Comparison of ENCODE assay signal across 24 cellular contexts in the genomic region with DNA sequence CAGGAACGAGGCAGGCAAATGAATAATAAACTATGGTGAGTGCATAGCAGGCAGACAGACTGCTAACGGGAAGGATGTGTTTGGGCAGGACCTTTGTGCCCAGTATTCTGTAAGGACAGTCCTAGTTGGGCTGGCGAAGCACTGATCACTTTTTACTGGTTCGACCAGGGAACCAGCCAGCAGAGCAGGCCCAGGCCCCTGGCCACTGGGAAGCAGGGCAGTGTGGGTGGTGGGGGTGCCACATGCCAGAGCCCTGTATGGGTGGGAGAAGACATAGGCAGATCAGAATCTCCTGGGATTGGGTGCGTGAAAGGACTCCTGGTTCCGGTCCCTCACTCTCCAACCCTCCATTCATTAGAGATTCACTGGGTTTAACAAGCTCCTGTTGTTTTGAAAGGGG. TPM values are rescaled to one million over a fixed set of nuclear protein-coding genes. Genes with fewer than 3 reads are reported as not detected.
DNase-seq lines count a peak whose midpoint lies in the region; ATAC-seq, FAIRE-seq and TF ChIP-seq lines count a peak whose summit lies in the region.
"Had no signal": no experiment of that assay in that cellular context is flagged by ENCODE, and none has a peak within 500 bp of the region (broad histone marks: within the 10 kb centered on the region; RNA-seq: fewer than 3 reads in every experiment).

No MANE protein-coding gene starts in this region.

- peaks cover 25% of the 10 kb centered on the region for H3K4me1 Mint-ChIP-seq in T-helper 17 cell
- peaks cover 28% of the 10 kb centered on the region for H3K4me1 Mint-ChIP-seq in endodermal cell

- 95 to 97% methylated on average over 2 to 6 of the region's 6 CpGs for WGBS in endodermal cell (ENCODE audit: insufficient coverage in 1 of 2, insufficient read length in 1 of 2), 2 experiments
- WGBS in aorta, 2 donors = 94 to 97% methylated on average over 6 of the region's 6 CpGs
- 94 to 95% (median 94%) methylated on average over 6 of the region's 6 CpGs for WGBS in small intestine, 3 donors

- peaks cover 11% of the 10 kb centered on the region for H3K4me1 ChIP-seq in endodermal cell (ENCODE audit: control insufficient read depth, insufficient read depth, low read length)
- peaks cover 23% of the 10 kb centered on the region for H3K4me1 ChIP-seq in osteoblast (ENCODE audit: insufficient read depth, low read length)
- H3K4me1 ChIP-seq in aorta (ENCODE audit: control insufficient read depth in 1 of 2, insufficient read depth in 2 of 2, low read length in 2 of 2) = no peaks in the 10 kb centered on the region
- peaks cover 3 to 11% of the 10 kb centered on the region in 2 donors for H3K4me1 ChIP-seq in small intestine (ENCODE audit: control insufficient read depth in 2 of 2, insufficient read depth in 1 of 2, low read depth in 1 of 2, low read length in 1 of 2)

- no peak overlapping the region for H3K9ac ChIP-seq in endodermal cell (ENCODE audit: extremely low read depth, low read length, poor library complexity, severe bottlenecking)
- H3K9ac ChIP-seq: parathyroid adenoma had no signal

- no peak for DNase-seq in T-helper 17 cell
- DNase-seq in endodermal cell = no peak
- no peak for DNase-seq in osteoblast (ENCODE audit: insufficient read length, low spot score, missing footprints)
- no peak for DNase-seq in aorta
- DNase-seq in small intestine = no peak
- DNase-seq: activated CD4-positive, alpha-beta T cell treated with anti-CD3 and anti-CD28 coated beads, Interleukin-2, amount 10 ng/mL, durations not matched to agents 24 days and 14 days; activated CD8-positive, alpha-beta memory T cell treated with anti-CD3 and anti-CD28 coated beads, Interleukin-2, amount 50 U/mL, for 4 hours; activated gamma-delta T cell treated with Interleukin-2 at 50 U/mL for 16 hours; Caco-2; NCI-H146; NCI-H69; SHP77 treated with DMSO at 0.1 percent for 48 hours; stimulated activated naive B cell treated with anti-CD40 and anti-IgM and Interleukin-4, amounts not matched to agents 10 μg/mL and 1 μg/mL and 100 μg/mL, for 72 hours; T-cell; tibial artery had no signal

- no peak for ATAC-seq in T-helper 17 cell
- no peak for ATAC-seq in aorta (ENCODE audit: low FRiP score)
- ATAC-seq: sciatic nerve; stimulated activated naive B cell treated with anti-CD40 and anti-IgM and Interleukin-4, amounts not matched to agents 10 μg/mL and 1 μg/mL and 100 μg/mL, for 72 hours; T-cell had no signal

- H4K20me1 ChIP-seq in osteoblast (ENCODE audit: insufficient read depth, low read length) = peaks cover 3% of the 10 kb centered on the region

- H3K27me3 ChIP-seq in endodermal cell (ENCODE audit: control insufficient read depth, insufficient read depth, low read length, poor library complexity, severe bottlenecking) (no peaks in the 10 kb centered on the region), osteoblast (ENCODE audit: insufficient read depth, low read length) (no peaks in the 10 kb centered on the region), aorta (ENCODE audit: control insufficient read depth in 1 of 2, insufficient read depth in 2 of 2, low read length in 1 of 2) (no peaks in the 10 kb centered on the region), small intestine (ENCODE audit: control insufficient read depth in 2 of 2, insufficient read depth in 2 of 2, low read length in 2 of 2) (no peaks in the 10 kb centered on the region)
- H3K27me3 ChIP-seq: ascending aorta, hepatocyte, tibial artery had no signal

- no peak overlapping the region for H2AFZ ChIP-seq in osteoblast (ENCODE audit: low read length)
- H2AFZ ChIP-seq: hepatocyte, parathyroid adenoma had no signal

- H3K27me3 Mint-ChIP-seq in T-helper 17 cell (no peaks in the 10 kb centered on the region), endodermal cell (ENCODE audit: insufficient read depth) (no peaks in the 10 kb centered on the region)
- H3K27me3 Mint-ChIP-seq: activated CD4-positive, alpha-beta T cell treated with anti-CD3 and anti-CD28 coated beads, Interleukin-2, amount 10 ng/mL, durations not matched to agents 24 days and 14 days; stimulated activated naive B cell treated with anti-CD40 and anti-IgM and Interleukin-4, amounts not matched to agents 10 μg/mL and 1 μg/mL and 100 μg/mL, for 72 hours; T-cell had no signal

- TF ChIP-seq CTCF in endodermal cell (conservative IDR thresholded peaks at IDR 0.05) (no peak), osteoblast (IDR thresholded peaks at IDR 0.05; ENCODE audit: extremely low read depth, low read depth, low read length) (no peak)

- H3K27ac ChIP-seq in endodermal cell (ENCODE audit: low read depth, low read length) (no peak overlapping the region), osteoblast (ENCODE audit: low read depth, low read length) (peak overlapping the region; percentile 86), aorta (ENCODE audit: low read depth in 1 of 2, low read length in 2 of 2) (no peak overlapping the region), small intestine (ENCODE audit: low read depth in 1 of 2, low read length in 1 of 2) (no peak overlapping the region)
- H3K27ac ChIP-seq: hepatocyte, parathyroid adenoma, tibial artery had no signal

- H3K4me3 ChIP-seq in endodermal cell (ENCODE audit: low read length) (no peak overlapping the region), osteoblast (ENCODE audit: insufficient read depth, low read length) (no peak overlapping the region), aorta (ENCODE audit: low read length in 2 of 2) (no peak overlapping the region), small intestine (ENCODE audit: low read depth in 1 of 2, low read length in 2 of 2) (no peak overlapping the region)
- H3K4me3 ChIP-seq: ascending aorta, HAP-1, hepatocyte, tibial artery had no signal

- H3K36me3 Mint-ChIP-seq in T-helper 17 cell (ENCODE audit: low read depth) = no peaks in the 10 kb centered on the region
- H3K36me3 Mint-ChIP-seq in endodermal cell (ENCODE audit: low read depth) = peaks cover 4% of the 10 kb centered on the region

- H3K4me2 ChIP-seq in osteoblast (ENCODE audit: insufficient read depth, low read length) = no peak overlapping the region
- H3K4me2 ChIP-seq: hepatocyte had no signal

- H3K27ac Mint-ChIP-seq in T-helper 17 cell = peak overlapping the region; percentile 11
- H3K27ac Mint-ChIP-seq in endodermal cell = peak overlapping the region; percentile 58
- H3K27ac Mint-ChIP-seq: activated CD4-positive, alpha-beta T cell treated with anti-CD3 and anti-CD28 coated beads, Interleukin-2, amount 10 ng/mL, durations not matched to agents 24 days and 14 days; stimulated activated naive B cell treated with anti-CD40 and anti-IgM and Interleukin-4, amounts not matched to agents 10 μg/mL and 1 μg/mL and 100 μg/mL, for 72 hours had no signal

- H3K4me3 Mint-ChIP-seq in T-helper 17 cell (no peak overlapping the region), endodermal cell (no peak overlapping the region)
- H3K4me3 Mint-ChIP-seq: activated CD4-positive, alpha-beta T cell treated with anti-CD3 and anti-CD28 coated beads, Interleukin-2, amount 10 ng/mL, durations not matched to agents 24 days and 14 days; stimulated activated naive B cell treated with anti-CD40 and anti-IgM and Interleukin-4, amounts not matched to agents 10 μg/mL and 1 μg/mL and 100 μg/mL, for 72 hours; T-cell had no signal

- no peak for FAIRE-seq in small intestine (lab: Jason Lieb, UNC)
- FAIRE-seq: colon, islet of Langerhans had no signal

- no peaks in the 10 kb centered on the region for H3K9me3 Mint-ChIP-seq in endodermal cell
- H3K9me3 Mint-ChIP-seq: activated CD4-positive, alpha-beta T cell treated with anti-CD3 and anti-CD28 coated beads, Interleukin-2, amount 10 ng/mL, durations not matched to agents 24 days and 14 days; stimulated activated naive B cell treated with anti-CD40 and anti-IgM and Interleukin-4, amounts not matched to agents 10 μg/mL and 1 μg/mL and 100 μg/mL, for 72 hours; T-cell had no signal

- H3K36me3 ChIP-seq in endodermal cell (ENCODE audit: control insufficient read depth, insufficient read depth, low read length) = peaks cover 1% of the 10 kb centered on the region
- H3K36me3 ChIP-seq in osteoblast (ENCODE audit: insufficient read depth, low read length) = no peaks in the 10 kb centered on the region
- no peaks in the 10 kb centered on the region for H3K36me3 ChIP-seq in aorta (ENCODE audit: control insufficient read depth in 1 of 2, insufficient read depth in 2 of 2, low read length in 1 of 2)
- no peaks in the 10 kb centered on the region for H3K36me3 ChIP-seq in small intestine (ENCODE audit: control insufficient read depth in 2 of 2, insufficient read depth in 2 of 2, low read length in 2 of 2)
- H3K36me3 ChIP-seq: ascending aorta, tibial artery had no signal

- no peaks in the 10 kb centered on the region for H3K9me3 ChIP-seq in T-helper 17 cell (ENCODE audit: control insufficient read depth, low read length, poor library complexity, severe bottlenecking)
- H3K9me3 ChIP-seq in endodermal cell (ENCODE audit: control insufficient read depth, low read length) = no peaks in the 10 kb centered on the region
- no peaks in the 10 kb centered on the region for H3K9me3 ChIP-seq in osteoblast (ENCODE audit: low read depth, low read length)
- H3K9me3 ChIP-seq in aorta (ENCODE audit: control insufficient read depth, low read length) = no peaks in the 10 kb centered on the region
- no peaks in the 10 kb centered on the region for H3K9me3 ChIP-seq in small intestine (ENCODE audit: control insufficient read depth, low read depth)
- H3K9me3 ChIP-seq: ascending aorta, Caco-2, HAP-1, tibial artery had no signal

- intact Hi-C loops in aorta (cut with DNase I) = no loop called here

- peaks cover 10% of the 10 kb centered on the region for H3K79me2 ChIP-seq in osteoblast (ENCODE audit: insufficient read depth, low read length)

RNA-seq across cellular contexts. Expression of gene VAMP2, which starts 4.0 kb away (rescaled TPM):
- total RNA-seq in T-helper 17 cell (100 to 1,000 TPM; 209 to 252 TPM), endodermal cell (10 to 100 TPM; 32.1 to 32.2 TPM), osteoblast (5.3 and 5.4 TPM in 2 replicates), aorta (10 to 100 TPM; 73.4 to 80.8 TPM)
- polyA plus RNA-seq in endodermal cell (2013, experiment 1 of 2) = 57.3 TPM
- 46.3 TPM for polyA plus RNA-seq in endodermal cell (2013, experiment 2 of 2)
- polyA plus RNA-seq in aorta (100 to 1,000 TPM in 1 of 2 donors, 10 to 100 TPM in 1; 59.7 to 105 TPM), small intestine (10 to 100 TPM; 27.5 to 47.3 (median 46.2) TPM)

RNA-seq across cellular contexts. Expression of gene TMEM107, which starts 9.4 kb away (rescaled TPM):
- total RNA-seq in T-helper 17 cell (10 to 100 TPM; 33.0 to 33.9 TPM), endodermal cell (10 to 100 TPM; 26.2 to 27.7 TPM), osteoblast (8.3 and 8.8 TPM in 2 replicates), aorta (10 to 100 TPM in 1 of 2 donors, 1 to 10 TPM in 1; 8.9 to 12.3 TPM)
- polyA plus RNA-seq in endodermal cell (2013, experiment 1 of 2) = 79.3 TPM
- 69.1 TPM for polyA plus RNA-seq in endodermal cell (2013, experiment 2 of 2)
- polyA plus RNA-seq in aorta (10 to 100 TPM in 1 of 2 donors, 1 to 10 TPM in 1; 9.9 to 20.9 TPM), small intestine (10 to 100 TPM in 1 of 3 donors, 1 to 10 TPM in 1, under 1 TPM in 1; 0.89 to 14.9 (median 1.4) TPM)

RNA-seq across cellular contexts. Expression of gene PER1, which starts 14.5 kb away (rescaled TPM):
- total RNA-seq in T-helper 17 cell = 1,000 to 10,000 TPM; 1,926 to 2,038 TPM
- 10 to 100 TPM; 38.3 to 53.7 TPM for total RNA-seq in endodermal cell
- 24.2 TPM for polyA plus RNA-seq in endodermal cell (2013, experiment 1 of 2)
- polyA plus RNA-seq in endodermal cell (2013, experiment 2 of 2) = 19.0 TPM
- 11.2 and 16.6 TPM in 2 replicates for total RNA-seq in osteoblast
- total RNA-seq in aorta = 100 to 1,000 TPM; 100 to 297 TPM
- polyA plus RNA-seq in aorta = 100 to 1,000 TPM in 1 of 2 donors, 10 to 100 TPM in 1; 34.3 to 246 TPM
- 10 to 100 TPM; 47.8 to 79.4 (median 60.1) TPM for polyA plus RNA-seq in small intestine

RNA-seq across cellular contexts. Expression of gene BORCS6, which starts 23.2 kb away (rescaled TPM):
- total RNA-seq in T-helper 17 cell (1 to 10 TPM; 8.3 to 8.7 TPM), endodermal cell (1 to 10 TPM; 4.1 to 5.5 TPM), osteoblast (9.4 and 11.5 TPM in 2 replicates), aorta (1 to 10 TPM; 5.2 to 8.0 TPM)
- 3.5 TPM for polyA plus RNA-seq in endodermal cell (2013, experiment 1 of 2)
- 3.2 TPM for polyA plus RNA-seq in endodermal cell (2013, experiment 2 of 2)
- polyA plus RNA-seq in aorta (1 to 10 TPM; 6.4 to 9.4 TPM), small intestine (10 to 100 TPM in 2 of 3 donors, 1 to 10 TPM in 1; 9.8 to 13.8 (median 11.8) TPM)

RNA-seq across cellular contexts. Expression of gene HES7, which starts 42.8 kb away (rescaled TPM):
- not detected for total RNA-seq in T-helper 17 cell
- total RNA-seq in endodermal cell = 1 to 10 TPM in 1 of 2 donors, under 1 TPM in 1; 0.40 to 2.2 TPM
- 0.89 TPM for polyA plus RNA-seq in endodermal cell (2013, experiment 1 of 2)
- polyA plus RNA-seq in endodermal cell (2013, experiment 2 of 2) = 0.87 TPM
- total RNA-seq in osteoblast = not detected in 2 replicates
- under 1 TPM; 0.19 to 0.30 TPM for total RNA-seq in aorta
- 1 to 10 TPM in 1 of 2 donors, not detected in 1; 1.6 TPM for polyA plus RNA-seq in aorta
- under 1 TPM in 1 of 3 donors, not detected in 2; 0.06 TPM for polyA plus RNA-seq in small intestine
- total RNA-seq: ascending aorta, Caco-2, fibroblast of villous mesenchyme, hepatocyte, lung microvascular endothelial cell had no signal
- polyA plus RNA-seq: hepatocyte had no signal

Comparison
In these comparisons a context has a peak if more than half of its experiments do, and no peak if none do; other contexts are left out.
1. RNA of gene PER1, which starts 14.5 kb away (total RNA-seq): 1,926 to 2,038 TPM in T-helper 17 cell; 100 to 297 TPM in aorta, 38.3 to 53.7 TPM in endodermal cell and 11.2 to 16.6 TPM in osteoblast; every median in the first group is over 4 times any median in the second.